22 cellular contexts compared by ENCODE assay signal in genomic region chr2:7552825-7553550, GRCh38.
DNase-seq lines count a peak whose midpoint lies in the region; ATAC-seq, FAIRE-seq and TF ChIP-seq lines count a peak whose summit lies in the region.
"Had no signal": no experiment of that assay in that cellular context is flagged by ENCODE, and none has a peak within 500 bp of the region (broad histone marks: within the 10 kb centered on the region; RNA-seq: fewer than 3 reads in every experiment).

No MANE protein-coding gene starts in this region.

- no peaks in the 10 kb centered on the region for H3K36me3 ChIP-seq in H1 (ENCODE audit: control insufficient read depth in 2 of 4, insufficient read depth in 4 of 4, low read length in 3 of 4)
- H3K36me3 ChIP-seq: heart right ventricle, left lung, spleen, upper lobe of right lung had no signal

- WGBS in H1 (ENCODE audit: extremely low coverage in 1 of 2, insufficient coverage in 1 of 2, insufficient read length in 1 of 2, insufficient replicate concordance in 2 of 2, low coverage in 1 of 2, low lambda C conversion rate in 2 of 2, missing lambda C conversion rate in 1 of 2), 2 experiments: 91% methylated on average over 5 of the region's 5 CpGs; no CpG with 5 or more reads in 1 of the 2 experiments
- WGBS in H9 (ENCODE audit: extremely low coverage, insufficient read length, low lambda C conversion rate): no CpG with 5 or more reads among the region's 5 CpGs

- H3K9ac ChIP-seq in H1 (replicated peaks in 1 of 4; ENCODE audit: extremely low read depth in 1 of 4, low read depth in 3 of 4, low read length in 3 of 4) (no peak overlapping the region), H9 (ENCODE audit: extremely low read depth, insufficient read length, low read length) (no peak overlapping the region)
- H3K9ac ChIP-seq: GM23248 had no signal

- H3K23me2 ChIP-seq in H1 (ENCODE audit: low read depth, low read length) (no peaks in the 10 kb centered on the region), H9 (ENCODE audit: insufficient read length, low read depth, low read length, poor library complexity, severe bottlenecking) (no peaks in the 10 kb centered on the region)

- H4K91ac ChIP-seq in H1 (replicated peaks; ENCODE audit: insufficient read length, low read length) (no peak overlapping the region), H9 (ENCODE audit: insufficient read length, low read depth, low read length) (no peak overlapping the region)

- no peak overlapping the region for H3K4me3 Mint-ChIP-seq in H9
- H3K4me3 Mint-ChIP-seq: IgD-negative memory B cell had no signal

- H3K56ac ChIP-seq in H1 (replicated peaks; ENCODE audit: insufficient read length, low read depth, low read length) (no peak overlapping the region), H9 (ENCODE audit: insufficient read length, low read depth, low read length) (no peak overlapping the region)

- H3K23ac ChIP-seq in H1 (ENCODE audit: insufficient read length): no peak overlapping the region
- no peak overlapping the region for H3K23ac ChIP-seq in H9 (ENCODE audit: insufficient read length, low read depth, low read length)

- H4K5ac ChIP-seq in H1 (ENCODE audit: insufficient read length, low read depth, low read length) (no peak overlapping the region), H9 (ENCODE audit: insufficient read length, low read depth, low read length) (no peak overlapping the region)

- no peak for TF ChIP-seq CTCF in H1 (IDR thresholded peaks at IDR 0.05; ENCODE audit: control extremely low read depth in 1 of 3, insufficient read depth in 1 of 3, low read depth in 1 of 3, low read length in 3 of 3)
- no peak for TF ChIP-seq CTCF in H9 (conservative IDR thresholded peaks at IDR 0.05)

- H4K20me1 ChIP-seq in H1 (replicated peaks in 1 of 2; ENCODE audit: control insufficient read depth in 1 of 2, insufficient read depth in 2 of 2, low read length in 2 of 2) (no peaks in the 10 kb centered on the region), H9 (ENCODE audit: control insufficient read depth, insufficient read depth, insufficient read length) (no peaks in the 10 kb centered on the region)

- H2AFZ ChIP-seq in H1 (ENCODE audit: low read length) (peak overlapping the region; percentile 78), H9 (ENCODE audit: low read length) (no peak overlapping the region)
- H2AFZ ChIP-seq: GM23248 had no signal

- CTCF ChIA-PET in H1 (lab: Charles Lee; ENCODE audit: partially characterized antibody): interaction anchor here (0.7 kb wide), 1 partner anchor 1439 kb away, joined by 3 read pairs; no protein-coding TSS in a partner anchor

- no peaks in the 10 kb centered on the region; a peak in 1 of 7 replicates for H3K4me1 ChIP-seq in H1 (replicated peaks in 1 of 4; ENCODE audit: control insufficient read depth in 3 of 4, insufficient read depth in 4 of 4, low read length in 3 of 4)
- no peaks in the 10 kb centered on the region for H3K4me1 ChIP-seq in H9 (ENCODE audit: insufficient read depth, low read length)
- H3K4me1 ChIP-seq: heart right ventricle, left lung, spleen, upper lobe of right lung had no signal

- H3K27ac ChIP-seq in H1 (ENCODE audit: low read depth, low read length) (no peak overlapping the region), H9 (ENCODE audit: insufficient read length, low read depth, low read length) (no peak overlapping the region)
- H3K27ac ChIP-seq: 22Rv1, GM23248, heart right ventricle, left lung, upper lobe of right lung had no signal

- H2BK5ac ChIP-seq in H1 (ENCODE audit: low read depth, low read length) (no peak overlapping the region), H9 (ENCODE audit: insufficient read length, low read length) (no peak overlapping the region)

- H2AK5ac ChIP-seq in H1 (ENCODE audit: low read depth, low read length) (no peak overlapping the region), H9 (ENCODE audit: insufficient read length, low read length) (no peak overlapping the region)

- H2BK120ac ChIP-seq in H1 (replicated peaks; ENCODE audit: low read depth, low read length): no peak overlapping the region
- no peak overlapping the region for H2BK120ac ChIP-seq in H9 (ENCODE audit: low read depth, low read length, poor library complexity, severe bottlenecking)

- no peak for TF ChIP-seq RAD21 in H1 (IDR thresholded peaks at IDR 0.05 in 1 of 2, conservative IDR thresholded peaks at IDR 0.05 in 1 of 2; ENCODE audit: low read depth in 2 of 2, low read length in 2 of 2)

- H2BK20ac ChIP-seq in H1 (ENCODE audit: low read length) (no peak overlapping the region; the same call in 1 of the 2 replicates), H9 (ENCODE audit: low read depth, low read length, poor library complexity, severe bottlenecking) (no peak overlapping the region)

- ATAC-seq in HG03565 (IDR thresholded peaks at IDR 0.05; ENCODE audit: unreplicated experiment): no peak
- ATAC-seq: heart right ventricle, left lung, mucosa of descending colon, upper lobe of right lung had no signal

- H3K9me3 ChIP-seq in H1 (ENCODE audit: insufficient read depth in 2 of 2, low read depth in 1 of 2, low read length in 1 of 2) (no peaks in the 10 kb centered on the region), H9 (ENCODE audit: control insufficient read depth, low read depth, low read length) (no peaks in the 10 kb centered on the region)
- H3K9me3 ChIP-seq: left lung, mucosa of descending colon, spleen, upper lobe of right lung had no signal

- H3K4me2 ChIP-seq in H1 (ENCODE audit: insufficient read depth in 1 of 2, low read depth in 2 of 2, low read length in 2 of 2) (no peak overlapping the region), H9 (ENCODE audit: insufficient read depth, insufficient read length, low read length) (no peak overlapping the region)

- H3K4me3 ChIP-seq in H1 (ENCODE audit: extremely low read depth in 1 of 4, insufficient read depth in 2 of 4, low read depth in 3 of 4, low read length in 4 of 4): no peak overlapping the region
- H3K4me3 ChIP-seq: GM23248, left lung, mucosa of descending colon, upper lobe of right lung had no signal

- DNase-seq in NCI-H82 (lab: John Stamatoyannopoulos, UW): peak; percentile 14
- no peak for DNase-seq in NCI-H82 treated with DMSO at 0.1 percent for 48 hours (lab: John Stamatoyannopoulos, UW; ENCODE audit: unreplicated experiment)
- peak; percentile 23 for DNase-seq in stimulated activated CD4-positive, alpha-beta T cell treated with anti-CD3 and anti-CD28 coated beads, Interleukin-15, amount 100 ng/mL, for 24 hours
- DNase-seq in stimulated activated CD4-positive, alpha-beta T cell treated with anti-CD3 and anti-CD28 coated beads, Interleukin-1b, Interleukin-23, amount 100 ng/mL, for 48 hours: no peak
- DNase-seq in H1 (ENCODE audit: low read depth in 1 of 2, low spot score in 2 of 2): no peak
- no peak for DNase-seq in H9
- DNase-seq in middle frontal gyrus (ENCODE audit: extremely low spot score, low spot score): no peak
- DNase-seq: AML-193, amniotic stem cell, COR-L47, GM23248, heart right ventricle, left lung, mucosa of descending colon, NCI-H1436, NCI-H524, occipital lobe, spleen, upper lobe of right lung had no signal

- POLR2A ChIA-PET in H1 (lab: Charles Lee; ENCODE audit: partially characterized antibody): no interaction called here

- H3K4ac ChIP-seq in H1 (replicated peaks; ENCODE audit: insufficient read length, low read depth, low read length) (no peak overlapping the region), H9 (ENCODE audit: low read depth, low read length) (no peak overlapping the region)

- no peak overlapping the region; a peak in 1 of 7 replicates for H3K27ac Mint-ChIP-seq in H9
- H3K27ac Mint-ChIP-seq: IgD-negative memory B cell had no signal

- no peak for TF ChIP-seq EP300 in H1 (IDR thresholded peaks at IDR 0.05; ENCODE audit: borderline replicate concordance in 1 of 2, low read depth in 2 of 2, low read length in 2 of 2)

- no peak overlapping the region for H2BK15ac ChIP-seq in H1 (ENCODE audit: low read length)
- H2BK15ac ChIP-seq in H9 (ENCODE audit: low read depth, low read length): no peak overlapping the region

- no peak overlapping the region for H4K8ac ChIP-seq in H1 (ENCODE audit: extremely low read depth, insufficient read depth, low read length)
- H4K8ac ChIP-seq in H9 (replicated peaks; ENCODE audit: insufficient read length, low read depth, low read length): no peak overlapping the region

- no peak overlapping the region for H2BK12ac ChIP-seq in H1 (ENCODE audit: low read depth, low read length)
- H2BK12ac ChIP-seq in H9 (ENCODE audit: insufficient read length, low read depth, low read length): no peak overlapping the region

- no peaks in the 10 kb centered on the region; a peak in 1 of 7 replicates for H3K36me3 Mint-ChIP-seq in H9 (ENCODE audit: insufficient read depth in 1 of 3, low read depth in 3 of 3)
- H3K36me3 Mint-ChIP-seq: IgD-negative memory B cell had no signal

- H3T11ph ChIP-seq in H9 (ENCODE audit: low read length): no peak overlapping the region

- no peaks in the 10 kb centered on the region for H3K9me3 Mint-ChIP-seq in H9

- no peak overlapping the region for H3K14ac ChIP-seq in H1 (ENCODE audit: insufficient read length)
- no peak overlapping the region for H3K14ac ChIP-seq in H9 (ENCODE audit: insufficient read depth, low read length)

- no peak for FAIRE-seq in H1 (lab: Jason Lieb, UNC)

- no peaks in the 10 kb centered on the region for H3K27me3 ChIP-seq in H1 (replicated peaks in 1 of 4; ENCODE audit: control insufficient read depth in 3 of 4, extremely low read depth in 1 of 4, insufficient read depth in 3 of 4, low read length in 3 of 4)
- no peaks in the 10 kb centered on the region for H3K27me3 ChIP-seq in H9 (ENCODE audit: insufficient read depth, low read length)
- H3K27me3 ChIP-seq: left lung, spleen, upper lobe of right lung had no signal

- H3K18ac ChIP-seq in H1 (ENCODE audit: extremely low read depth, low read length): no peak overlapping the region
- no peak overlapping the region for H3K18ac ChIP-seq in H9 (ENCODE audit: insufficient read length, low read depth, low read length)

- no peak for TF ChIP-seq POLR2A in H1 (IDR thresholded peaks at IDR 0.05; ENCODE audit: control extremely low read depth in 1 of 2, low read depth in 2 of 2, low read length in 2 of 2)

- no peaks in the 10 kb centered on the region for H3K79me2 ChIP-seq in H1 (ENCODE audit: control insufficient read depth in 1 of 2, insufficient read depth in 2 of 2, low read length in 2 of 2)
- no peaks in the 10 kb centered on the region for H3K79me2 ChIP-seq in H9 (ENCODE audit: insufficient read depth, low read length)

- no peaks in the 10 kb centered on the region for H3K27me3 Mint-ChIP-seq in H9 (ENCODE audit: low read depth)

- no peaks in the 10 kb centered on the region for H3K79me1 ChIP-seq in H1 (ENCODE audit: low read depth, low read length)
- no peaks in the 10 kb centered on the region for H3K79me1 ChIP-seq in H9 (ENCODE audit: insufficient read depth, low read depth, low read length, poor library complexity, severe bottlenecking)

- peaks cover 0 to 5% of the 10 kb centered on the region in 2 experiments; a peak in 1 of 4 replicates for H3K4me1 Mint-ChIP-seq in H9

TF ChIP-seq in H1, 55 proteins besides CTCF, POLR2A, EP300 and RAD21 (continues in another document):
- TF ChIP-seq SP4 (IDR thresholded peaks at IDR 0.05; ENCODE audit: low read length): no peak
- TF ChIP-seq ZNF274 (IDR thresholded peaks at IDR 0.05; ENCODE audit: borderline replicate concordance, extremely low read depth, low read length): no peak
- no peak for TF ChIP-seq YY1 (IDR thresholded peaks at IDR 0.05; ENCODE audit: low read depth, low read length)
- no peak for TF ChIP-seq SP1 (IDR thresholded peaks at IDR 0.05; ENCODE audit: low read depth, low read length)

Comparison
In these comparisons a context has a peak if more than half of its experiments do, and no peak if none do; other contexts are left out.
1. DNase-seq: peak in NCI-H82 (single experiment) and stimulated activated CD4-positive, alpha-beta T cell treated with anti-CD3 and anti-CD28 coated beads, Interleukin-15, amount 100 ng/mL, for 24 hours (single experiment); none in NCI-H82 treated with DMSO at 0.1 percent for 48 hours (single experiment), stimulated activated CD4-positive, alpha-beta T cell treated with anti-CD3 and anti-CD28 coated beads, Interleukin-1b, Interleukin-23, amount 100 ng/mL, for 48 hours (single experiment), H1 (0 of 2), H9 (single experiment) and middle frontal gyrus (single experiment).